Comparison of ENCODE assay signal across 25 cellular contexts in the genomic region with DNA sequence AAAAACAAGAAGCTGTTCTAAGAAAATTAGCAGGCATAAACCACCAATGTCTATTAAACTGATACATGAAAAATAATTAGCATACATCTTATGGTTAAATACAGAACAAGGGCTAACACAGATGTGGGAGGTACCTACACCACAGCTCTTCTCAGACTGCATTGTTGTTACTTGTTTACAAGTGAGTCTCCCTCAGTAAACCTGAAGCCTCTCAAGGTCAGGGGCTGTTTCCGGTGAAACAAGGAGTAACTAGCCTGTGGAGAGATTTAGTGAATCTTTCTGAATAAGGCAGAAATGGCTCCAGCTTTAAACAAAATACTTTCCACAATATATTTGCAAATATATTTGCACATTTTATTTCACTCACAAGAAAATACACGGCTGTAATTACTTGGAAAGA.
"Had no signal": no experiment of that assay in that cellular context is flagged by ENCODE, and none has a peak within 500 bp of the region (broad histone marks: within the 10 kb centered on the region; RNA-seq: fewer than 3 reads in every experiment).

No MANE protein-coding gene starts in this region.

- H3K4me1 ChIP-seq: colonic mucosa, esophagus squamous epithelium, left lung, lower lobe of right lung had no signal

- H3K27me3 ChIP-seq: colonic mucosa, esophagus squamous epithelium, gastrocnemius medialis, heart right ventricle, left lung had no signal

- H3K9me3 ChIP-seq: colonic mucosa, esophagus squamous epithelium, gastrocnemius medialis, left lung, lower lobe of right lung had no signal

- DNase-seq: colonic mucosa; cortex of kidney; effector CD8-positive, alpha-beta T cell; effector memory CD8-positive, alpha-beta T cell; endodermal cell; erythroblast; esophagus squamous epithelium; foreskin fibroblast; foreskin melanocyte; gastrocnemius medialis; glutamatergic neuron; head of caudate nucleus; heart right ventricle; hippocampal formation; left cardiac atrium; left lung; left ventricle myocardium superior; lower lobe of right lung; mesenchymal stem cell; naive thymus-derived CD4-positive, alpha-beta T cell had no signal

- H3K27ac ChIP-seq: colonic mucosa, epithelial cell of prostate, esophagus squamous epithelium, gastrocnemius medialis, left lung, lower lobe of right lung had no signal

- H3K36me3 ChIP-seq: colonic mucosa, esophagus squamous epithelium, gastrocnemius medialis, heart right ventricle, left lung, lower lobe of right lung had no signal

- ATAC-seq: effector memory CD8-positive, alpha-beta T cell; esophagus mucosa; gastrocnemius medialis; heart right ventricle; left cardiac atrium; left lung; left ventricle myocardium superior; lower lobe of right lung; naive thymus-derived CD4-positive, alpha-beta T cell had no signal

- FAIRE-seq: endometrium, islet of Langerhans, keratinocyte had no signal

- H3K4me3 ChIP-seq: colonic mucosa, esophagus squamous epithelium, gastrocnemius medialis, heart right ventricle, left lung, lower lobe of right lung had no signal
